In the genomic region with DNA sequence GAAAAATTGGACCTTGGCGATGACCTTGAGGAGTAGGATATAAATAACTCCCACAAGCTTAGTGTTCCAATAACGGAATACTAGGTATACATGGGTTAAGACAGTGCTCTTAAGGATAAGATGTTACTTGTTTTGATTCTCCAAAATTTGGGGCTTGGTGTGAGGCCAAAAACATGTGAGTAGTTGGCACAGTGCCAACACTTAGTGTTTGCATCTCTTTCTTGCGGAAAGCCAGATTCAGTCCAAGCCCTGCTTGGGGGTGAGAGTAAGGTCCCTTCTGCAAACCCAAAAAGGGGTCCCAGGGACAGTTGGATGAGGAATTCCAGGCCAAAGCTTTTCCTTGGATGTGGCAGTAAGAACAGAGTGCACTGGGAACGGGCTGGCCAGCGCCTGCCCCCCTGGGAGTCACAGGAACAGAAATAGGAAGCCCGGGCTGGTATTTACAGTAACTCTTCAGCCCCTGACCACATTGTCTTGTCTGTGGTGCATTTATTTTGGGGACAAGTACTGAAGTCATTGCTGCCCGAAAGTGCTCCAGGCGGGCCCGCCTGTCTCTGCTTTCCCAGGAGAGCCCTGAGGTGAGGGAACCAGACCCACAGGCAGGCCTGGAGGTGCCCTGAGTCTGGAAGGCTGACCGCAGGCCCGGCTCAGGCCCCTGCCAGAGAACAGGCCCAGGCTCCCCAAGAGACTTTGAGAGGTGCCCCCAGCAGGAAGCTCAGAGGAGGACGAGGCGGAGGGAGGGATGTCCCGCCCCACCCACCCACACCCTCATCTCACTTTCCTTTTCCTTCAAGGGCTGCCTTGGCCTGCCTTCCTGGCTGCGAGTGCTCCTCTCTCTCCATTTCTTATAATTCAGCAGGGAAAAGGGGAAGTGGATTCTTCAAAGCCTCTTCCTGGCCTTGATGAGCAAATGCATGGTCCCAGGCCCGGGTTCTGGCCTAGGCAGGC, we compare ENCODE assay signal across 15 cellular contexts.
DNase-seq lines count a peak whose midpoint lies in the region.
"Had no signal": no experiment of that assay in that cellular context is flagged by ENCODE, and none has a peak within 500 bp of the region (broad histone marks: within the 10 kb centered on the region; RNA-seq: fewer than 3 reads in every experiment).

No MANE protein-coding gene starts in this region.

- no peak overlapping the region for H3K23ac ChIP-seq in mesendoderm (ENCODE audit: low read length)

- H3K9me3 ChIP-seq in thymus (ENCODE audit: control insufficient read depth), result no peaks in the 10 kb centered on the region
- H3K9me3 ChIP-seq: transverse colon had no signal

- no peaks in the 10 kb centered on the region for H3K36me3 Mint-ChIP-seq in dendritic cell treated with granulocyte-macrophage colony-stimulating factor and Interleukin-4, amounts not matched to agents 40 ng/mL and 50 ng/mL, for 4 days (ENCODE audit: low read depth)

- no peak overlapping the region for H4K5ac ChIP-seq in mesendoderm (ENCODE audit: low read length)

- H3K27ac ChIP-seq in mesendoderm (ENCODE audit: low read depth, low read length), result no peak overlapping the region
- H3K27ac ChIP-seq in thymus (ENCODE audit: low read depth), result peak overlapping the region; percentile 65
- H3K27ac ChIP-seq: foreskin keratinocyte had no signal

- H3K4me3 ChIP-seq in mesendoderm (ENCODE audit: low read length), result no peak overlapping the region
- H3K4me3 ChIP-seq in thymus (ENCODE audit: low read length), result no peak overlapping the region
- H3K4me3 ChIP-seq: transverse colon had no signal

- H3K79me1 ChIP-seq in mesendoderm (ENCODE audit: low read length), result no peaks in the 10 kb centered on the region

- H3K56ac ChIP-seq in mesendoderm (ENCODE audit: low read length), result peak overlapping the region; percentile 5

- DNase-seq in NCI-H345 (lab: John Stamatoyannopoulos, UW) (peak; percentile 10), NCI-H345 treated with DMSO at 0.1 percent for 48 hours (lab: John Stamatoyannopoulos, UW; ENCODE audit: unreplicated experiment) (no peak), mesendoderm (no peak), NK-92 (lab: John Stamatoyannopoulos, UW; ENCODE audit: unreplicated experiment) (no peak), NCI-H69 (lab: John Stamatoyannopoulos, UW) (no peak)
- DNase-seq in activated CD4-positive, alpha-beta T cell treated with anti-CD3 and anti-CD28 coated beads for 48 hours, result no peak
- DNase-seq: activated CD4-positive, alpha-beta T cell treated with anti-CD3 and anti-CD28 coated beads, Interleukin-2, amount 50 U/mL, for 1 hour; effector CD4-positive, alpha-beta T cell had no signal

- H3K4me1 Mint-ChIP-seq in dendritic cell treated with granulocyte-macrophage colony-stimulating factor and Interleukin-4, amounts not matched to agents 40 ng/mL and 50 ng/mL, for 4 days (ENCODE audit: low read depth), result peaks cover 69% of the 10 kb centered on the region
- H3K4me1 Mint-ChIP-seq: activated T-helper 17 cell treated with anti-CD3 and anti-CD28 coated beads, Interleukin-2, amount 50 U/mL, for 72 hours; neural crest cell had no signal

- H2BK5ac ChIP-seq in mesendoderm (ENCODE audit: low read length), result no peak overlapping the region

- H3K9ac ChIP-seq in mesendoderm (ENCODE audit: low read length), result no peak overlapping the region

- H4K8ac ChIP-seq in mesendoderm (ENCODE audit: low read depth, low read length), result no peak overlapping the region

- H3K4me2 ChIP-seq in mesendoderm (ENCODE audit: low read length), result no peak overlapping the region

- no peak overlapping the region for H2BK120ac ChIP-seq in mesendoderm (ENCODE audit: low read depth, low read length)

- H3K4me3 Mint-ChIP-seq in dendritic cell treated with granulocyte-macrophage colony-stimulating factor and Interleukin-4, amounts not matched to agents 40 ng/mL and 50 ng/mL, for 4 days, result peak overlapping the region; percentile 17
- H3K4me3 Mint-ChIP-seq: activated T-helper 17 cell treated with anti-CD3 and anti-CD28 coated beads, Interleukin-2, amount 50 U/mL, for 72 hours; neural crest cell; T-helper 1 cell treated with Interleukin-12 subunit alpha and Interleukin-12 subunit beta and Interleukin-4 antibody, amounts not matched to agents 30 μg/mL and 1 μg/mL, for 36 hours had no signal

- no CpG with 5 or more reads among the region's 16 CpGs for WGBS in mesendoderm (ENCODE audit: extremely low coverage, insufficient coverage, low lambda C conversion rate)
- WGBS in thymus, result 89% methylated on average over 16 of the region's 16 CpGs

- H3K4ac ChIP-seq in mesendoderm (ENCODE audit: low read depth, low read length), result peak overlapping the region; percentile 25

- peaks cover 3% of the 10 kb centered on the region for H3K27me3 Mint-ChIP-seq in dendritic cell treated with granulocyte-macrophage colony-stimulating factor and Interleukin-4, amounts not matched to agents 40 ng/mL and 50 ng/mL, for 4 days

- H3K79me2 ChIP-seq in mesendoderm (ENCODE audit: control insufficient read depth, insufficient read depth, low read length), result no peaks in the 10 kb centered on the region

- H3K9me3 Mint-ChIP-seq in dendritic cell treated with granulocyte-macrophage colony-stimulating factor and Interleukin-4, amounts not matched to agents 40 ng/mL and 50 ng/mL, for 4 days, result no peaks in the 10 kb centered on the region
- H3K9me3 Mint-ChIP-seq: activated T-helper 17 cell treated with anti-CD3 and anti-CD28 coated beads, Interleukin-2, amount 50 U/mL, for 72 hours; neural crest cell; T-helper 1 cell treated with Interleukin-12 subunit alpha and Interleukin-12 subunit beta and Interleukin-4 antibody, amounts not matched to agents 30 μg/mL and 1 μg/mL, for 36 hours had no signal

- peak overlapping the region; percentile 28 for H2BK15ac ChIP-seq in mesendoderm (replicated peaks; ENCODE audit: low read depth)

- peak overlapping the region; percentile 83 for H3K18ac ChIP-seq in mesendoderm (ENCODE audit: low read length)

- H3K4me1 ChIP-seq in mesendoderm (ENCODE audit: control insufficient read depth, low read depth, low read length) (no peaks in the 10 kb centered on the region), thymus (ENCODE audit: control insufficient read depth, insufficient read depth, low read length) (no peaks in the 10 kb centered on the region)
- H3K4me1 ChIP-seq: foreskin keratinocyte had no signal

- intact Hi-C loops in dendritic cell treated with granulocyte-macrophage colony-stimulating factor and Interleukin-4, amounts not matched to agents 40 ng/mL and 50 ng/mL, for 4 days (cut with micrococcal nuclease), result loop anchor here (5.0 to 10.0 kb wide), 3 partner anchors 33 to 586 kb away; no protein-coding TSS in a partner anchor

- H2AK5ac ChIP-seq in mesendoderm (ENCODE audit: low read length), result no peak overlapping the region

- H3K27me3 ChIP-seq in mesendoderm (ENCODE audit: insufficient read depth, low read length, poor library complexity) (no peaks in the 10 kb centered on the region), thymus (ENCODE audit: control insufficient read depth, insufficient read depth) (no peaks in the 10 kb centered on the region)
- H3K27me3 ChIP-seq: foreskin keratinocyte, transverse colon had no signal

- H3K27ac Mint-ChIP-seq in dendritic cell treated with granulocyte-macrophage colony-stimulating factor and Interleukin-4, amounts not matched to agents 40 ng/mL and 50 ng/mL, for 4 days, result peak overlapping the region; percentile 86
- H3K27ac Mint-ChIP-seq: activated T-helper 17 cell treated with anti-CD3 and anti-CD28 coated beads, Interleukin-2, amount 50 U/mL, for 72 hours; T-helper 1 cell treated with Interleukin-12 subunit alpha and Interleukin-12 subunit beta and Interleukin-4 antibody, amounts not matched to agents 30 μg/mL and 1 μg/mL, for 36 hours had no signal

- no peaks in the 10 kb centered on the region for H3K36me3 ChIP-seq in mesendoderm (ENCODE audit: control insufficient read depth, insufficient read depth, low read length)
- no peaks in the 10 kb centered on the region for H3K36me3 ChIP-seq in thymus (ENCODE audit: control insufficient read depth, insufficient read depth)
- H3K36me3 ChIP-seq: transverse colon had no signal
